ENCODE assay signal across 6 cellular contexts in the genomic region with DNA sequence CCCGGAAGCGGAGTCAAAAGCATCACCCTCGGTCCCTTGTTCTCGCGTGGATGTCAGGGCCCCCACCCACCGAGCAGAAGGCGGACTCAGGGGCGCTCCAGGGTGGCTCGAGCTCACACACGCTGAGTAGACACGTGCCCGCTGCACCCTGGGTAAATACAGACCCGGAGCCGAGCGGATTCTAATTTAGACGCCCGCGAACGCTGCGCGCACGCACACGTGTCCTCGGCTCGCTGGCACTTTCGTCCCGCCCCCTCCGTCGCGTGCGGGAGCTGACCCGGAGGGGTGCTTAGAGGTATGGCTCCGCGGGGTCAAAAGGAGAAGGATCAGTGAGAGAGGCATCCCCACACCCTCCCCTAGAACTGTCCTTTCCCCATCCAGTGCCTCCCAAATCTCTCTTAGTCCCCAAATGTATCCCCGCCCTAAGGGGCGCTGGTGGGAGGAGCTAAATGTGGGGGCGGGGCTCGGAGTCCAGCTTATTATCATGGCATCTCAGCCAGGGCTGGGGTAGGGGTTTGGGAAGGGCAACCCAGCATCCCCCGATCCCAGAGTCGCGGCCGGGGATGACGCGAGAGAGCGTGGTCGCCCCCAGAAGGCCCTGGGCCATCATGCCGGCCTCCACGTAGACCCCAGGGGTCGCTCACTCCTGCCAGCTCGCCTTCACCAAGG. TPM values are rescaled to one million over a fixed set of nuclear protein-coding genes. Genes with fewer than 3 reads are reported as not detected.
DNase-seq lines count a peak whose midpoint lies in the region; ATAC-seq, FAIRE-seq and TF ChIP-seq lines count a peak whose summit lies in the region.

No MANE protein-coding gene starts in this region.

- H2AFZ ChIP-seq in H9 (ENCODE audit: low read length) (no peak overlapping the region), K562 (ENCODE audit: low read depth, low read length) (peak overlapping the region; percentile 84)

- H2BK5ac ChIP-seq in H9 (ENCODE audit: insufficient read length, low read length): no peak overlapping the region

- H3K27me3 ChIP-seq in H9 (ENCODE audit: insufficient read depth, low read length) (peaks cover 50% of the 10 kb centered on the region), K562 (ENCODE audit: control insufficient read depth in 2 of 2, insufficient read depth in 2 of 2, low read length in 2 of 2) (no peaks in the 10 kb centered on the region)

- no peak overlapping the region for H2BK12ac ChIP-seq in H9 (ENCODE audit: insufficient read length, low read depth, low read length)

- no peak overlapping the region for H3T11ph ChIP-seq in H9 (ENCODE audit: low read length)

- H3K27ac Mint-ChIP-seq in H9 (no peak overlapping the region), nephron (no peak overlapping the region)

- H3K27ac ChIP-seq in H9 (ENCODE audit: insufficient read length, low read depth, low read length) (no peak overlapping the region), RWPE1 (peak overlapping the region; percentile 93), K562 (ENCODE audit: extremely low read depth, low read depth, low read length) (peak overlapping the region; percentile 96)

- in situ Hi-C loops in K562 (cut with MboI): no loop called here

- no peaks in the 10 kb centered on the region for H3K9me3 ChIP-seq in H9 (ENCODE audit: control insufficient read depth, low read depth, low read length)
- no peaks in the 10 kb centered on the region for H3K9me3 ChIP-seq in K562 (replicated peaks; ENCODE audit: control insufficient read depth, insufficient read depth, low read depth, low read length)

- peaks cover 6% of the 10 kb centered on the region for H3K9me1 ChIP-seq in K562 (ENCODE audit: control insufficient read depth, insufficient read depth, low read length)

- no peak overlapping the region for H3K14ac ChIP-seq in H9 (ENCODE audit: insufficient read depth, low read length)

- H2BK15ac ChIP-seq in H9 (ENCODE audit: low read depth, low read length): no peak overlapping the region

- H4K91ac ChIP-seq in H9 (ENCODE audit: insufficient read length, low read depth, low read length): no peak overlapping the region

- H3K36me3 Mint-ChIP-seq in H9 (ENCODE audit: insufficient read depth in 1 of 3, low read depth in 3 of 3) (peaks cover 0 to 7% (median 0%) of the 10 kb centered on the region in 3 experiments; a peak in 4 of 7 replicates), nephron (ENCODE audit: low read depth) (peaks cover 6% of the 10 kb centered on the region)

- CTCF ChIA-PET in RWPE1 (lab: Yijun Ruan, JAX) (interaction anchor here (0.6 to 1.7 kb wide), 7 partner anchors 19 to 147 kb away, joined by 3 to 11 read pairs (median 5); a partner anchor contains a TSS), K562 (lab: Yijun Ruan, JAX; ENCODE audit: low intra/inter-chr PET ratio) (interaction anchor here (0.6 to 1.2 kb wide), 2 partner anchors 21 to 100 kb away, joined by 3 read pairs; no protein-coding TSS in a partner anchor)

- POLR2A ChIA-PET in RWPE1 (lab: Yijun Ruan, JAX; ENCODE audit: low non-redundant PET): interaction anchor here (0.6 to 2.5 kb wide), 5 partner anchors 9 to 547 kb away, joined by 3 to 15 read pairs (median 5); a partner anchor contains a TSS
- POLR2A ChIA-PET in K562 (lab: Yijun Ruan, JAX): interaction anchor here (0.6 to 6.2 kb wide), 25 partner anchors 9 to 199 kb away, joined by 3 to 74 read pairs (median 4); a partner anchor contains a TSS

- H3K79me2 ChIP-seq in H9 (ENCODE audit: insufficient read depth, low read length) (no peaks in the 10 kb centered on the region), K562 (ENCODE audit: control insufficient read depth, insufficient read depth, low read length) (peaks cover 73% of the 10 kb centered on the region)

- no peak overlapping the region for H2AK5ac ChIP-seq in H9 (ENCODE audit: insufficient read length, low read length)

- H3K4me3 Mint-ChIP-seq in H9: peak overlapping the region; percentile 59 to 92
- H3K4me3 Mint-ChIP-seq in nephron: peak overlapping the region; percentile 75 to 87 (median 84)

- peaks cover 11 to 41% of the 10 kb centered on the region in 2 experiments for H3K4me1 Mint-ChIP-seq in H9
- peaks cover 25% of the 10 kb centered on the region for H3K4me1 Mint-ChIP-seq in nephron

- FAIRE-seq in K562 (lab: Jason Lieb, UNC): peak; percentile 82

- no peak overlapping the region for H3K4ac ChIP-seq in H9 (ENCODE audit: low read depth, low read length)

- H3K4me1 ChIP-seq in H9 (ENCODE audit: insufficient read depth, low read length) (no peaks in the 10 kb centered on the region; the same call in 1 of the 2 replicates), K562 (replicated peaks in 1 of 2; ENCODE audit: control insufficient read depth in 2 of 2, insufficient read depth in 2 of 2, low read length in 2 of 2) (peaks cover 29 to 92% of the 10 kb centered on the region in 2 experiments; a peak in 4 of 5 replicates)

- intact Hi-C loops in K562 (cut with micrococcal nuclease): loop anchor here (1.0 to 2.0 kb wide), 3 partner anchors 19 to 92 kb away; a partner anchor contains a TSS

- peak overlapping the region; percentile 79 for H3K4me3 ChIP-seq in K562

- H3K23ac ChIP-seq in H9 (ENCODE audit: insufficient read length, low read depth, low read length): no peak overlapping the region

- ATAC-seq in K562: peak; percentile 12
- ATAC-seq in GM19328 (IDR thresholded peaks at IDR 0.05; ENCODE audit: unreplicated experiment): no peak

- TF ChIP-seq POLR2A in K562 (conservative IDR thresholded peaks at IDR 0.05): peak; percentile 73

- H3K9ac ChIP-seq in H9 (ENCODE audit: extremely low read depth, insufficient read length, low read length) (no peak overlapping the region), K562 (ENCODE audit: insufficient read depth in 1 of 2, low read depth in 2 of 2, low read length in 2 of 2) (peak overlapping the region; percentile 91 to 99)

- no peak overlapping the region for H2BK20ac ChIP-seq in H9 (ENCODE audit: low read depth, low read length, poor library complexity, severe bottlenecking)

- peak in 1 of 2 experiments; percentile 21; a peak in 2 of 4 replicates for TF ChIP-seq RAD21 in K562 (CRISPR knock-in tag; conservative IDR thresholded peaks at IDR 0.05 in 1 of 2, IDR thresholded peaks at IDR 0.05 in 1 of 2)

- H3K27me3 Mint-ChIP-seq in H9 (ENCODE audit: low read depth) (peaks cover 93% of the 10 kb centered on the region), nephron (ENCODE audit: low read depth) (peaks cover 94% of the 10 kb centered on the region)

- H3K23me2 ChIP-seq in H9 (ENCODE audit: insufficient read length, low read depth, low read length, poor library complexity, severe bottlenecking): peaks cover 34% of the 10 kb centered on the region

- DNase-seq in H9 (peak; percentile 85), RWPE1 (ENCODE audit: low spot score) (peak; percentile 79), K562 (ENCODE audit: extremely low read depth in 1 of 4, low spot score in 3 of 4) (peak; percentile 66 to 94 (median 74)), GOT3 (lab: John Stamatoyannopoulos, UW) (no peak)

- no peak for TF ChIP-seq CTCF in H9 (conservative IDR thresholded peaks at IDR 0.05)
- TF ChIP-seq CTCF in RWPE1 (conservative IDR thresholded peaks at IDR 0.05; ENCODE audit: low read depth): no peak
- TF ChIP-seq CTCF in K562 (IDR thresholded peaks at IDR 0.05 in 2 of 3, conservative IDR thresholded peaks at IDR 0.05 in 1 of 3; ENCODE audit: insufficient read depth in 2 of 3, low read depth in 1 of 3, low read length in 3 of 3): peak in 1 of 3 experiments; percentile 32; a peak in 2 of 6 replicates
- no peak for TF ChIP-seq CTCF in nephron (IDR thresholded peaks at IDR 0.05; ENCODE audit: unreplicated experiment in 3 of 3)

- no TSS peak for BruUV-seq in K562 (replicated peaks; lab: Mats Ljungman, UMichigan)

- H3K9me3 Mint-ChIP-seq in H9 (peaks cover 0 to 5% of the 10 kb centered on the region in 2 experiments; a peak in 3 of 5 replicates), nephron (peaks cover 3% of the 10 kb centered on the region)

- no CpG with 5 or more reads among the region's 50 CpGs for WGBS in H9 (ENCODE audit: extremely low coverage, insufficient read length, low lambda C conversion rate)
- WGBS in K562 (ENCODE audit: insufficient coverage, low coverage, missing lambda C conversion rate): 0% methylated on average over 24 of the region's 50 CpGs

- TF ChIP-seq EP300 in K562 (IDR thresholded peaks at IDR 0.05; ENCODE audit: low read length): no peak; the same call in 1 of the 2 replicates

- no peak overlapping the region for H4K8ac ChIP-seq in H9 (replicated peaks; ENCODE audit: insufficient read length, low read depth, low read length)

- H4K5ac ChIP-seq in H9 (ENCODE audit: insufficient read length, low read depth, low read length): no peak overlapping the region

- H3K36me3 ChIP-seq in K562 (ENCODE audit: control insufficient read depth, insufficient read depth, low read length): peaks cover 39% of the 10 kb centered on the region

- no peak overlapping the region for H3K18ac ChIP-seq in H9 (ENCODE audit: insufficient read length, low read depth, low read length)

- no peak overlapping the region for H3K56ac ChIP-seq in H9 (ENCODE audit: insufficient read length, low read depth, low read length)

- H3K4me2 ChIP-seq in H9 (ENCODE audit: insufficient read depth, insufficient read length, low read length): peak overlapping the region; percentile 92
- peak overlapping the region; percentile 99 for H3K4me2 ChIP-seq in K562 (ENCODE audit: insufficient read depth, low read length)

- H3K79me1 ChIP-seq in H9 (ENCODE audit: insufficient read depth, low read depth, low read length, poor library complexity, severe bottlenecking): no peaks in the 10 kb centered on the region

- no peak overlapping the region for H2BK120ac ChIP-seq in H9 (ENCODE audit: low read depth, low read length, poor library complexity, severe bottlenecking)

- H4K20me1 ChIP-seq in H9 (ENCODE audit: control insufficient read depth, insufficient read depth, insufficient read length) (no peaks in the 10 kb centered on the region), K562 (replicated peaks; ENCODE audit: control insufficient read depth, insufficient read depth, low read length) (no peaks in the 10 kb centered on the region; the same call in 1 of the 2 replicates)

RNA-seq across cellular contexts. Expression of a gene that starts 0.5 kb away (rescaled TPM):
- 1.4 and 1.6 TPM in 2 replicates for total RNA-seq in H9 (2021)
- 152 and 610 TPM in 2 replicates for total RNA-seq in K562 (2011; cell fraction: chromatin; rRNA removed; ENCODE audit: low replicate concordance)
- total RNA-seq in K562 (2011; cell fraction: nucleolus; rRNA removed): 442 and 477 TPM in 2 replicates
- total RNA-seq in K562 (2011; cell fraction: nucleoplasm; rRNA removed): 261 and 266 TPM in 2 replicates
- 39.7 TPM in 2 replicates for total RNA-seq in K562 (2014; rRNA removed)
- total RNA-seq in K562 (2014; rRNA removed; fragmentation: Illumina TruSeq; extraction: Trizol): 1.7 and 3.7 TPM in 2 replicates
- 13.7 and 16.6 TPM in 2 replicates for total RNA-seq in K562 (2015; rRNA removed; fragmentation: Illumina TruSeq; extraction: Trizol)
- 69.7 and 89.5 TPM in 2 replicates for total RNA-seq in K562 (2021)
- polyA plus RNA-seq in K562 (2011; rRNA removed): 29.9 and 58.7 TPM in 2 replicates
- polyA plus RNA-seq in K562 (2011; cell fraction: cytosol; rRNA removed): 50.3 and 80.3 TPM in 2 replicates
- polyA plus RNA-seq in K562 (2011; cell fraction: nucleus; rRNA removed): 748 and 1,281 TPM in 2 replicates
- 45.0 and 59.7 TPM in 2 replicates for polyA plus RNA-seq in K562 (2012)
- polyA plus RNA-seq in K562 (2014; fragmentation: Illumina TruSeq; extraction: Trizol): 12.1 and 29.4 TPM in 2 replicates
- under 1 TPM; 0.10 to 0.11 TPM for polyA plus RNA-seq in K562 (2014; fragmentation: Nextera tagmentation; extraction: Ambion mirVana)
- polyA plus RNA-seq in K562 (2014; rRNA removed): 97.4 and 114 TPM in 2 replicates
- 4.9 and 6.5 TPM in 2 replicates for polyA minus RNA-seq in K562 (2011; rRNA and poly(A)+ RNA removed)
- 19.6 and 29.4 TPM in 2 replicates for polyA minus RNA-seq in K562 (2011; cell fraction: cytosol; rRNA and poly(A)+ RNA removed)
- 91.7 and 98.6 TPM in 2 replicates for polyA minus RNA-seq in K562 (2011; cell fraction: nucleus; rRNA and poly(A)+ RNA removed)

RNA-seq across cellular contexts. Expression of a gene that starts 2.5 kb away (rescaled TPM):
- total RNA-seq in H9 (2021) (1.1 TPM in 2 replicates), K562 (2014; rRNA removed) (86.1 and 93.8 TPM in 2 replicates), K562 (2014; rRNA removed; fragmentation: Illumina TruSeq; extraction: Trizol) (18.9 and 20.3 TPM in 2 replicates), K562 (2015; rRNA removed; fragmentation: Illumina TruSeq; extraction: Trizol) (42.0 and 43.4 TPM in 2 replicates), K562 (2021) (62.6 and 65.5 TPM in 2 replicates)
- total RNA-seq in K562 (2011; cell fraction: chromatin; rRNA removed; ENCODE audit: low replicate concordance): 14.7 and 49.5 TPM in 2 replicates
- 93.9 and 101 TPM in 2 replicates for total RNA-seq in K562 (2011; cell fraction: nucleolus; rRNA removed)
- 52.0 and 56.5 TPM in 2 replicates for total RNA-seq in K562 (2011; cell fraction: nucleoplasm; rRNA removed)
- polyA plus RNA-seq in K562 (2011; rRNA removed) (29.5 and 34.4 TPM in 2 replicates), K562 (2014; fragmentation: Illumina TruSeq; extraction: Trizol) (21.0 and 45.3 TPM in 2 replicates), K562 (2014; fragmentation: Nextera tagmentation; extraction: Ambion mirVana) (10 to 100 TPM; 14.1 to 29.6 TPM), K562 (2014; rRNA removed) (83.8 and 96.6 TPM in 2 replicates)
- 49.4 and 120 TPM in 2 replicates for polyA plus RNA-seq in K562 (2011; cell fraction: cytosol; rRNA removed)
- polyA plus RNA-seq in K562 (2011; cell fraction: nucleus; rRNA removed): 11.2 and 16.0 TPM in 2 replicates
- polyA plus RNA-seq in K562 (2012): 69.5 and 104 TPM in 2 replicates
- polyA minus RNA-seq in K562 (2011; rRNA and poly(A)+ RNA removed): 5.9 and 9.1 TPM in 2 replicates
- 18.7 and 19.2 TPM in 2 replicates for polyA minus RNA-seq in K562 (2011; cell fraction: cytosol; rRNA and poly(A)+ RNA removed)
- polyA minus RNA-seq in K562 (2011; cell fraction: nucleus; rRNA and poly(A)+ RNA removed): 13.2 and 16.6 TPM in 2 replicates

RNA-seq across cellular contexts. Expression of a gene that starts 18.4 kb away (rescaled TPM):
- total RNA-seq in H9 (2021): 2.1 and 2.3 TPM in 2 replicates
- 41.5 and 107 TPM in 2 replicates for total RNA-seq in K562 (2011; cell fraction: chromatin; rRNA removed; ENCODE audit: low replicate concordance)
- total RNA-seq in K562 (2011; cell fraction: nucleolus; rRNA removed): 83.4 and 99.6 TPM in 2 replicates
- 76.3 and 76.6 TPM in 2 replicates for total RNA-seq in K562 (2011; cell fraction: nucleoplasm; rRNA removed)
- 17.4 and 26.0 TPM in 2 replicates for total RNA-seq in K562 (2014; rRNA removed)
- total RNA-seq in K562 (2014; rRNA removed; fragmentation: Illumina TruSeq; extraction: Trizol): 11.9 and 12.1 TPM in 2 replicates
- 23.6 and 24.1 TPM in 2 replicates for total RNA-seq in K562 (2015; rRNA removed; fragmentation: Illumina TruSeq; extraction: Trizol)
- 22.3 and 22.6 TPM in 2 replicates for total RNA-seq in K562 (2021)
- polyA plus RNA-seq in K562 (2011; rRNA removed): 13.1 and 21.4 TPM in 2 replicates
- 20.2 and 23.1 TPM in 2 replicates for polyA plus RNA-seq in K562 (2011; cell fraction: cytosol; rRNA removed)
- polyA plus RNA-seq in K562 (2011; cell fraction: nucleus; rRNA removed): 17.5 and 30.7 TPM in 2 replicates
- polyA plus RNA-seq in K562 (2012): 22.4 and 63.2 TPM in 2 replicates
- polyA plus RNA-seq in K562 (2014; fragmentation: Illumina TruSeq; extraction: Trizol): 24.4 and 29.9 TPM in 2 replicates
- polyA plus RNA-seq in K562 (2014; fragmentation: Nextera tagmentation; extraction: Ambion mirVana): 1 to 10 TPM; 2.3 to 2.4 TPM
- 13.4 TPM in 2 replicates for polyA plus RNA-seq in K562 (2014; rRNA removed)
- polyA minus RNA-seq in K562 (2011; rRNA and poly(A)+ RNA removed): 19.6 and 21.5 TPM in 2 replicates
- 21.5 and 23.8 TPM in 2 replicates for polyA minus RNA-seq in K562 (2011; cell fraction: cytosol; rRNA and poly(A)+ RNA removed)
- polyA minus RNA-seq in K562 (2011; cell fraction: nucleus; rRNA and poly(A)+ RNA removed): 13.8 and 17.4 TPM in 2 replicates

RNA-seq across cellular contexts. Expression of a gene that starts 20.3 kb away (rescaled TPM):
- total RNA-seq in H9 (2021) (6.9 and 7.0 TPM in 2 replicates), K562 (2014; rRNA removed) (2.7 and 3.0 TPM in 2 replicates), K562 (2014; rRNA removed; fragmentation: Illumina TruSeq; extraction: Trizol) (0.64 and 0.69 TPM in 2 replicates), K562 (2015; rRNA removed; fragmentation: Illumina TruSeq; extraction: Trizol) (2.7 and 2.9 TPM in 2 replicates), K562 (2021) (3.3 and 5.8 TPM in 2 replicates)
- 4.3 and 14.7 TPM in 2 replicates for total RNA-seq in K562 (2011; cell fraction: chromatin; rRNA removed; ENCODE audit: low replicate concordance)
- 8.3 and 10.8 TPM in 2 replicates for total RNA-seq in K562 (2011; cell fraction: nucleolus; rRNA removed)
- total RNA-seq in K562 (2011; cell fraction: nucleoplasm; rRNA removed): 5.3 and 6.4 TPM in 2 replicates
- polyA plus RNA-seq in K562 (2011; rRNA removed) (2.2 and 3.2 TPM in 2 replicates), K562 (2014; fragmentation: Illumina TruSeq; extraction: Trizol) (1.5 and 1.9 TPM in 2 replicates), K562 (2014; fragmentation: Nextera tagmentation; extraction: Ambion mirVana) (under 1 TPM; 0.24 to 0.56 TPM), K562 (2014; rRNA removed) (4.5 and 5.1 TPM in 2 replicates)
- polyA plus RNA-seq in K562 (2011; cell fraction: cytosol; rRNA removed): 2.2 and 3.4 TPM in 2 replicates
- polyA plus RNA-seq in K562 (2011; cell fraction: nucleus; rRNA removed): 9.0 and 17.2 TPM in 2 replicates
- 3.3 and 8.0 TPM in 2 replicates for polyA plus RNA-seq in K562 (2012)
- 0.18 and 0.39 TPM in 2 replicates for polyA minus RNA-seq in K562 (2011; rRNA and poly(A)+ RNA removed)
- 1.0 and 2.0 TPM in 2 replicates for polyA minus RNA-seq in K562 (2011; cell fraction: cytosol; rRNA and poly(A)+ RNA removed)
- polyA minus RNA-seq in K562 (2011; cell fraction: nucleus; rRNA and poly(A)+ RNA removed): 1.1 and 1.3 TPM in 2 replicates

RNA-seq across cellular contexts. Expression of a gene that starts 26.5 kb away (rescaled TPM):
- 26.8 and 27.7 TPM in 2 replicates for total RNA-seq in H9 (2021)
- 10.6 and 53.0 TPM in 2 replicates for total RNA-seq in K562 (2011; cell fraction: chromatin; rRNA removed; ENCODE audit: low replicate concordance)
- 44.7 and 46.7 TPM in 2 replicates for total RNA-seq in K562 (2011; cell fraction: nucleolus; rRNA removed)
- 24.2 and 28.0 TPM in 2 replicates for total RNA-seq in K562 (2011; cell fraction: nucleoplasm; rRNA removed)
- 47.0 and 59.4 TPM in 2 replicates for total RNA-seq in K562 (2014; rRNA removed)
- total RNA-seq in K562 (2014; rRNA removed; fragmentation: Illumina TruSeq; extraction: Trizol): 9.7 and 15.9 TPM in 2 replicates
- 28.9 and 29.7 TPM in 2 replicates for total RNA-seq in K562 (2015; rRNA removed; fragmentation: Illumina TruSeq; extraction: Trizol)
- total RNA-seq in K562 (2021): 34.8 and 36.8 TPM in 2 replicates
- polyA plus RNA-seq in K562 (2011; rRNA removed): 22.3 and 33.3 TPM in 2 replicates
- 47.1 and 82.4 TPM in 2 replicates for polyA plus RNA-seq in K562 (2011; cell fraction: cytosol; rRNA removed)
- 33.5 and 61.9 TPM in 2 replicates for polyA plus RNA-seq in K562 (2011; cell fraction: nucleus; rRNA removed)
- polyA plus RNA-seq in K562 (2012): 27.6 and 42.2 TPM in 2 replicates
- polyA plus RNA-seq in K562 (2014; fragmentation: Illumina TruSeq; extraction: Trizol): 47.2 and 55.3 TPM in 2 replicates
- polyA plus RNA-seq in K562 (2014; fragmentation: Nextera tagmentation; extraction: Ambion mirVana): 1 to 10 TPM; 2.5 to 5.8 TPM
- 49.2 and 49.8 TPM in 2 replicates for polyA plus RNA-seq in K562 (2014; rRNA removed)
- polyA minus RNA-seq in K562 (2011; rRNA and poly(A)+ RNA removed): 4.9 and 9.2 TPM in 2 replicates
- 14.3 and 14.5 TPM in 2 replicates for polyA minus RNA-seq in K562 (2011; cell fraction: cytosol; rRNA and poly(A)+ RNA removed)
- 5.3 and 9.6 TPM in 2 replicates for polyA minus RNA-seq in K562 (2011; cell fraction: nucleus; rRNA and poly(A)+ RNA removed)
